ENCODE assay signal across 9 cellular contexts in genomic region chr15:100438570-100438969, GRCh38.
DNase-seq lines count a peak whose midpoint lies in the region; ATAC-seq and TF ChIP-seq lines count a peak whose summit lies in the region.
"Had no signal": no experiment of that assay in that cellular context is flagged by ENCODE, and none has a peak within 500 bp of the region (broad histone marks: within the 10 kb centered on the region; RNA-seq: fewer than 3 reads in every experiment).

No MANE protein-coding gene starts in this region.

- BruUV-seq in PC-3 (replicated peaks; lab: Mats Ljungman, UMichigan): no TSS peak

- TF ChIP-seq CTCF in PC-3 (conservative IDR thresholded peaks at IDR 0.05; ENCODE audit: low read depth, low read length) (no peak), fibroblast of pulmonary artery (IDR thresholded peaks at IDR 0.05; ENCODE audit: low read length, missing control alignments) (no peak), smooth muscle cell (IDR thresholded peaks at IDR 0.05; ENCODE audit: borderline replicate concordance, insufficient read depth, poor library complexity, severe bottlenecking) (no peak), gastroesophageal sphincter (IDR thresholded peaks at IDR 0.05) (no peak)

- H3K79me2 ChIP-seq in PC-3 (ENCODE audit: low read length) (no peaks in the 10 kb centered on the region), smooth muscle cell (ENCODE audit: low read depth) (no peaks in the 10 kb centered on the region)

- TF ChIP-seq EP300 in gastroesophageal sphincter (IDR thresholded peaks at IDR 0.05): no peak

- intact Hi-C loops in PC-3 (cut with micrococcal nuclease): no loop called here

- H2AFZ ChIP-seq in PC-3 (ENCODE audit: low read length): no peak overlapping the region
- no peak overlapping the region for H2AFZ ChIP-seq in smooth muscle cell (ENCODE audit: low read depth)

- H3K27me3 ChIP-seq in PC-3 (ENCODE audit: low read length) (peaks cover 22% of the 10 kb centered on the region), smooth muscle cell (ENCODE audit: low read depth) (no peaks in the 10 kb centered on the region), gastroesophageal sphincter (no peaks in the 10 kb centered on the region)

- CTCF ChIA-PET in PC-3 (lab: Charles Lee): no interaction called here

- H3F3A ChIP-seq in PC-3 (ENCODE audit: low read length, unreplicated experiment) (no peaks in the 10 kb centered on the region), smooth muscle cell (ENCODE audit: low read depth) (no peaks in the 10 kb centered on the region)

- no peaks in the 10 kb centered on the region for H3K9me2 ChIP-seq in PC-3 (replicated peaks; ENCODE audit: low read length)

- H3K4me1 ChIP-seq in PC-3 (ENCODE audit: insufficient read depth, low read length): no peaks in the 10 kb centered on the region
- peaks cover 7% of the 10 kb centered on the region for H3K4me1 ChIP-seq in smooth muscle cell (ENCODE audit: low read depth)
- peaks cover 0 to 9% (median 0%) of the 10 kb centered on the region in 3 donors for H3K4me1 ChIP-seq in gastroesophageal sphincter

- POLR2A ChIA-PET in PC-3 (lab: Charles Lee; ENCODE audit: unreplicated experiment): no interaction called here

- H3K4me2 ChIP-seq in PC-3 (ENCODE audit: low read length) (no peak overlapping the region), smooth muscle cell (peak overlapping the region; percentile 61)

- H4K20me1 ChIP-seq in PC-3 (ENCODE audit: low read length) (no peaks in the 10 kb centered on the region), smooth muscle cell (ENCODE audit: low read depth) (no peaks in the 10 kb centered on the region)

- ATAC-seq in HG03139 (IDR thresholded peaks at IDR 0.05; ENCODE audit: unreplicated experiment) (peak; percentile 61), PC-3 (no peak), gastroesophageal sphincter (no peak)
- ATAC-seq: activated naive CD4-positive, alpha-beta T cell treated with anti-CD3 and anti-CD28 coated beads, Interleukin-2, amount 50 U/mL, for 72 hours had no signal

- H3K36me3 ChIP-seq in PC-3 (ENCODE audit: low read depth, low read length): no peaks in the 10 kb centered on the region
- no peaks in the 10 kb centered on the region for H3K36me3 ChIP-seq in smooth muscle cell (ENCODE audit: low read depth)
- no peaks in the 10 kb centered on the region for H3K36me3 ChIP-seq in gastroesophageal sphincter

- no peak overlapping the region for H3K4me3 ChIP-seq in PC-3 (ENCODE audit: low read length)
- H3K4me3 ChIP-seq in fibroblast of pulmonary artery (replicated peaks; ENCODE audit: low read depth, low read length): no peak overlapping the region
- H3K4me3 ChIP-seq in smooth muscle cell: no peak overlapping the region
- H3K4me3 ChIP-seq in gastroesophageal sphincter: no peak overlapping the region

- H3K9ac ChIP-seq in PC-3 (ENCODE audit: low read length) (no peak overlapping the region), smooth muscle cell (ENCODE audit: low read depth) (no peak overlapping the region)

- 35% methylated on average over 2 of the region's 2 CpGs for WGBS in smooth muscle cell (ENCODE audit: low lambda C conversion rate)
- WGBS in gastroesophageal sphincter (ENCODE audit: low coverage in 1 of 2), 2 donors: 0% methylated on average over 1 to 2 of the region's 2 CpGs

- DNase-seq in GF-D8 (lab: John Stamatoyannopoulos, UW) (peak; percentile 64), PC-3 (peak; percentile 10), fibroblast of pulmonary artery (ENCODE audit: low read depth) (peak; percentile 74), smooth muscle cell (lab: John Stamatoyannopoulos, UW; ENCODE audit: unreplicated experiment) (peak; percentile 12), LoVo (ENCODE audit: low spot score) (no peak), T-helper 9 cell (no peak)

- H3K9me3 ChIP-seq in PC-3 (ENCODE audit: low read length): no peaks in the 10 kb centered on the region
- no peaks in the 10 kb centered on the region for H3K9me3 ChIP-seq in smooth muscle cell (replicated peaks; ENCODE audit: low read depth)
- no peaks in the 10 kb centered on the region for H3K9me3 ChIP-seq in gastroesophageal sphincter

- H3K27ac ChIP-seq in PC-3 (ENCODE audit: low read length) (no peak overlapping the region), smooth muscle cell (ENCODE audit: low read depth) (peak overlapping the region; percentile 65), gastroesophageal sphincter (no peak overlapping the region)

- TF ChIP-seq POLR2A in gastroesophageal sphincter (IDR thresholded peaks at IDR 0.05): no peak

Comparison
In these comparisons a context has a peak if more than half of its experiments do, and no peak if none do; other contexts are left out.
1. DNase-seq: peak in GF-D8 (single experiment), PC-3 (single experiment), fibroblast of pulmonary artery (single experiment) and smooth muscle cell (single experiment); none in LoVo (single experiment) and T-helper 9 cell (single experiment).